37 cellular contexts compared by ENCODE assay signal in the genomic region with DNA sequence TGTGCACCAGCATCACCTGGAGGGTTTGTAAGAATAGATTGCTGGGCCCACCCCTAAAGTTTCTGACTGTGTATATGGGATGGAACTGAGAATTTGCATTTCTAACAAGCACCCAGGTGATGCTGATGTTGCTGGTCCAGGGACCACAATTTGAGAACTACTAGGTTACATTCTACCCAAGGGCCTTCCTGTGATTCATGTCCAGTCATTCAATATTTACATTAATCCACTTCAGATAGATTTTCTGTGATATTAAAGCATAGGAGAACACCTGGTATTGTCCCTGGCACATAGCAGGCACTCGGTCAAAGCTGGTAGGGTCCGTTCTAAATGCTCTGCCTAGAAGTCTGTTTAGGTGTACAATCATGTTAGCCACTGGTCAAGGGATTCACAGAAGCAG. TPM values are rescaled to one million over a fixed set of nuclear protein-coding genes. Genes with fewer than 3 reads are reported as not detected.
"Had no signal": no experiment of that assay in that cellular context is flagged by ENCODE, and none has a peak within 500 bp of the region (broad histone marks: within the 10 kb centered on the region; RNA-seq: fewer than 3 reads in every experiment).

No MANE protein-coding gene starts in this region.

- DNase-seq: activated CD4-positive, alpha-beta T cell treated with anti-CD3 and anti-CD28 coated beads for 1 hour; activated CD4-positive, alpha-beta T cell treated with anti-CD3 and anti-CD28 coated beads for 48 hours; activated CD4-positive, alpha-beta T cell treated with anti-CD3 and anti-CD28 coated beads, Interleukin-2, amount 50 U/mL, for 4 hours; activated CD4-positive, CD25-positive, alpha-beta regulatory T cell; activated CD8-positive, alpha-beta T cell treated with anti-CD3 and anti-CD28 coated beads for 36 hours; activated gamma-delta T cell; activated naive CD4-positive, alpha-beta T cell treated with Interleukin-2 at 50 U/mL for 16 hours; activated naive CD8-positive, alpha-beta T cell treated with anti-CD3 and anti-CD28 coated beads, Interleukin-2, amount 10 ng/mL, durations not matched to agents 7 days and 5 days; amygdala; body of pancreas; caudate nucleus; cerebellar nuclear complex; NCI-H1105; NCI-H1417 treated with DMSO at 0.1 percent for 48 hours; NCI-H187 treated with DMSO at 0.1 percent for 48 hours; NCI-H2081; NCI-H2171 treated with DMSO at 0.1 percent for 48 hours; NCI-H2227 treated with DMSO at 0.1 percent for 48 hours; NCI-H446; NCI-H510A treated with DMSO at 0.1 percent for 48 hours; NCI-H526 treated with DMSO at 0.1 percent for 48 hours; NCI-H774; Peyer's patch; RPMI8226; SW 1271; T-helper 1 cell; T-helper 2 cell; T1000; WERI-Rb-1 had no signal

- H3K4me3 ChIP-seq: ascending aorta, body of pancreas, breast epithelium, K562, Peyer's patch had no signal

- H3K27me3 Mint-ChIP-seq: activated CD8-positive, alpha-beta T cell treated with anti-CD3 and anti-CD28 coated beads for 36 hours; activated naive CD4-positive, alpha-beta T cell treated with anti-CD3 and anti-CD28 coated beads, Interleukin-2, amount 50 U/mL, for 24 hours; activated naive CD8-positive, alpha-beta T cell treated with anti-CD3 and anti-CD28 coated beads, Interleukin-2, amount 10 ng/mL, durations not matched to agents 7 days and 5 days had no signal

- ATAC-seq: activated CD8-positive, alpha-beta T cell treated with anti-CD3 and anti-CD28 coated beads for 36 hours; body of pancreas; K562; Right ventricle myocardium inferior had no signal

- H3K27me3 ChIP-seq: ascending aorta, body of pancreas, Peyer's patch had no signal

- H3K36me3 ChIP-seq: ascending aorta, breast epithelium, Peyer's patch, WERI-Rb-1 had no signal

- FAIRE-seq: K562 had no signal

- H3K36me3 Mint-ChIP-seq: activated naive CD4-positive, alpha-beta T cell treated with anti-CD3 and anti-CD28 coated beads, Interleukin-2, amount 50 U/mL, for 24 hours; activated naive CD8-positive, alpha-beta T cell treated with anti-CD3 and anti-CD28 coated beads, Interleukin-2, amount 10 ng/mL, durations not matched to agents 7 days and 5 days had no signal

- H3K4me1 ChIP-seq: ascending aorta, body of pancreas, breast epithelium, Peyer's patch had no signal

- H3K9me3 ChIP-seq: ascending aorta, body of pancreas, breast epithelium, Peyer's patch had no signal

- H3K9me3 Mint-ChIP-seq: activated CD8-positive, alpha-beta T cell treated with anti-CD3 and anti-CD28 coated beads for 36 hours; activated naive CD4-positive, alpha-beta T cell treated with anti-CD3 and anti-CD28 coated beads, Interleukin-2, amount 50 U/mL, for 24 hours; activated naive CD8-positive, alpha-beta T cell treated with anti-CD3 and anti-CD28 coated beads, Interleukin-2, amount 10 ng/mL, durations not matched to agents 7 days and 5 days; activated T-cell treated with anti-CD3 and anti-CD28 coated beads, Interleukin-2, amount 50 U/mL, for 24 hours; activated T-helper 2 cell treated with anti-CD3 and anti-CD28 coated beads, Interferon-gamma antibody, Interleukin-2, Interleukin-4, amounts not matched to agents 10 μg/mL and 5 μg/mL and 100 μg/mL, durations not matched to agents 14 hours and 24 hours and 36 hours had no signal

- H3K4me3 Mint-ChIP-seq: activated CD8-positive, alpha-beta T cell treated with anti-CD3 and anti-CD28 coated beads for 36 hours; activated naive CD4-positive, alpha-beta T cell treated with anti-CD3 and anti-CD28 coated beads, Interleukin-2, amount 50 U/mL, for 24 hours; activated naive CD8-positive, alpha-beta T cell treated with anti-CD3 and anti-CD28 coated beads, Interleukin-2, amount 10 ng/mL, durations not matched to agents 7 days and 5 days; activated T-cell treated with anti-CD3 and anti-CD28 coated beads, Interleukin-2, amount 50 U/mL, for 24 hours had no signal

- H3K27ac Mint-ChIP-seq: activated CD8-positive, alpha-beta T cell treated with anti-CD3 and anti-CD28 coated beads for 36 hours; activated naive CD4-positive, alpha-beta T cell treated with anti-CD3 and anti-CD28 coated beads, Interleukin-2, amount 50 U/mL, for 24 hours; activated naive CD8-positive, alpha-beta T cell treated with anti-CD3 and anti-CD28 coated beads, Interleukin-2, amount 10 ng/mL, durations not matched to agents 7 days and 5 days; activated T-cell treated with anti-CD3 and anti-CD28 coated beads, Interleukin-2, amount 50 U/mL, for 24 hours; activated T-helper 2 cell treated with anti-CD3 and anti-CD28 coated beads, Interferon-gamma antibody, Interleukin-2, Interleukin-4, amounts not matched to agents 10 μg/mL and 5 μg/mL and 100 μg/mL, durations not matched to agents 14 hours and 24 hours and 36 hours had no signal

- H3K27ac ChIP-seq: ascending aorta, body of pancreas, breast epithelium, Peyer's patch, WERI-Rb-1 had no signal

RNA-seq across cellular contexts. Expression of gene XPNPEP2, which starts 19.5 kb away (rescaled TPM):
- total RNA-seq: MCF 10A had no signal
